In the genomic region with DNA sequence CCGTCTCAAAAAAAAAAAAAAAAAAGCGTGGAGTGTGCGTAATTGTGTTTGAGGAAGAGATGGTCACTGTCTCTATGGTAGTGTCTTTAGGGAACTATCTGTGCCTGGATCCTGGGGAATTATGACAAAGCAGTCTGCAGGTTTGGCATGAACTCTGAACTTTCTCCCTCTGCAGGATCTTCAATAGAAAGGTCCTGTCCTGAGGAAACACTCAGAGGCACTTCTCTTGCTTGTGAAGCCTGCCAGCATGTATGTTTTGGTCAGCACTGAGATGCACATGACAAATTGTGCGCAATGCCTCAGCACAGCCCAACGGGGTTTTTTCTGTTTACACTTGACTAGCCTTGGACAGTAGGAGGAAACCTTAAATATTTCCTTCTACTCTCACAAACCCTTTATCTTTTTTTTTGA, we compare ENCODE assay signal across 12 cellular contexts. TPM values are rescaled to one million over a fixed set of nuclear protein-coding genes. Genes with fewer than 3 reads are reported as not detected.
DNase-seq lines count a peak whose midpoint lies in the region; ATAC-seq, FAIRE-seq and TF ChIP-seq lines count a peak whose summit lies in the region.
"Had no signal": no experiment of that assay in that cellular context is flagged by ENCODE, and none has a peak within 500 bp of the region (broad histone marks: within the 10 kb centered on the region; RNA-seq: fewer than 3 reads in every experiment).

No MANE protein-coding gene starts in this region.

- no peak overlapping the region for H4K5ac ChIP-seq in mesendoderm (ENCODE audit: low read length)

- no peak overlapping the region for H2BK120ac ChIP-seq in mesendoderm (ENCODE audit: low read depth, low read length)

- H3K4me1 ChIP-seq in pancreas (no peaks in the 10 kb centered on the region), mesendoderm (ENCODE audit: control insufficient read depth, low read depth, low read length) (peaks cover 6% of the 10 kb centered on the region), BE2C (no peaks in the 10 kb centered on the region)

- H3K4ac ChIP-seq in mesendoderm (ENCODE audit: low read depth, low read length), result no peak overlapping the region

- no peak overlapping the region for H3K27ac ChIP-seq in pancreas
- no peak overlapping the region for H3K27ac ChIP-seq in mesendoderm (ENCODE audit: low read depth, low read length)
- H3K27ac ChIP-seq: thoracic aorta had no signal

- no peak overlapping the region for H4K8ac ChIP-seq in mesendoderm (ENCODE audit: low read depth, low read length)

- no peak overlapping the region for H2AK5ac ChIP-seq in mesendoderm (ENCODE audit: low read length)

- H3K56ac ChIP-seq in mesendoderm (ENCODE audit: low read length), result no peak overlapping the region

- no peak overlapping the region for H2BK5ac ChIP-seq in mesendoderm (ENCODE audit: low read length)

- H3K79me1 ChIP-seq in mesendoderm (ENCODE audit: low read length), result no peaks in the 10 kb centered on the region

- WGBS in pancreas, 2 donors, result 81% methylated on average over 5 of the region's 5 CpGs
- no CpG with 5 or more reads among the region's 5 CpGs for WGBS in mesendoderm (ENCODE audit: extremely low coverage, insufficient coverage, low lambda C conversion rate)

- FAIRE-seq in pancreas (lab: Jason Lieb, UNC), result no peak

- H3K4me2 ChIP-seq in mesendoderm (ENCODE audit: low read length), result no peak overlapping the region

- no peaks in the 10 kb centered on the region for H3K27me3 ChIP-seq in pancreas
- H3K27me3 ChIP-seq in mesendoderm (ENCODE audit: insufficient read depth, low read length, poor library complexity), result no peaks in the 10 kb centered on the region
- no peaks in the 10 kb centered on the region for H3K27me3 ChIP-seq in BE2C
- H3K27me3 ChIP-seq: dorsolateral prefrontal cortex had no signal

- H3K18ac ChIP-seq in mesendoderm (ENCODE audit: low read length), result no peak overlapping the region

- H3K9ac ChIP-seq in mesendoderm (ENCODE audit: low read length), result no peak overlapping the region

- DNase-seq in pancreas (no peak), mesendoderm (no peak), BE2C (no peak)
- no peak for DNase-seq in effector CD4-positive, alpha-beta T cell
- DNase-seq: dorsolateral prefrontal cortex; islet precursor cell; naive thymus-derived CD8-positive, alpha-beta T cell; NCI-H446 had no signal

- H3K4me3 ChIP-seq in pancreas, result no peak overlapping the region
- H3K4me3 ChIP-seq in mesendoderm (ENCODE audit: low read length), result no peak overlapping the region
- H3K4me3 ChIP-seq in BE2C (ENCODE audit: low read depth, low read length), result no peak overlapping the region
- H3K4me3 ChIP-seq: dorsolateral prefrontal cortex, thoracic aorta had no signal

- H3K9me3 ChIP-seq in pancreas (no peaks in the 10 kb centered on the region), BE2C (no peaks in the 10 kb centered on the region)
- H3K9me3 ChIP-seq: thoracic aorta had no signal

- H3K36me3 ChIP-seq in pancreas (no peaks in the 10 kb centered on the region), mesendoderm (ENCODE audit: control insufficient read depth, insufficient read depth, low read length) (no peaks in the 10 kb centered on the region), BE2C (peaks cover 3% of the 10 kb centered on the region)
- H3K36me3 ChIP-seq: thoracic aorta had no signal

- ATAC-seq in GM18909 (IDR thresholded peaks at IDR 0.05; ENCODE audit: poor library complexity, unreplicated experiment), result peak; percentile 57
- ATAC-seq in GM21786 (IDR thresholded peaks at IDR 0.05; ENCODE audit: unreplicated experiment), result peak; percentile 77
- ATAC-seq in HG03442 (IDR thresholded peaks at IDR 0.05; ENCODE audit: unreplicated experiment), result peak; percentile 81
- peak in 3 of 4 donors; percentile 15 to 61 (median 53) for ATAC-seq in pancreas
- ATAC-seq: naive thymus-derived CD8-positive, alpha-beta T cell had no signal

- no peaks in the 10 kb centered on the region for H3K79me2 ChIP-seq in mesendoderm (ENCODE audit: control insufficient read depth, insufficient read depth, low read length)

- no peak overlapping the region for H3K23ac ChIP-seq in mesendoderm (ENCODE audit: low read length)

- H2BK15ac ChIP-seq in mesendoderm (replicated peaks; ENCODE audit: low read depth), result no peak overlapping the region

- no peak for TF ChIP-seq CTCF in pancreas (IDR thresholded peaks at IDR 0.05)
- no peak for TF ChIP-seq CTCF in BE2C (IDR thresholded peaks at IDR 0.05; ENCODE audit: low read depth, low read length)

- intact Hi-C loops in pancreas (cut with DNase I), result no loop called here

RNA-seq across cellular contexts. Expression of a gene that starts 46.6 kb away (rescaled TPM):
- 10 to 100 TPM; 13.5 to 31.5 (median 19.6) TPM for total RNA-seq in pancreas
- polyA plus RNA-seq in pancreas, result 10 to 100 TPM; 11.6 to 17.3 TPM
- polyA plus RNA-seq in mesendoderm (2013, experiment 1 of 2), result 12.6 TPM
- polyA plus RNA-seq in mesendoderm (2013, experiment 2 of 2), result 12.0 TPM
- polyA plus RNA-seq in BE2C (2012; ENCODE audit: insufficient read depth, insufficient read length, low read depth), result 20.9 TPM
